22 cellular contexts compared by ENCODE assay signal in genomic region chr14:69891422-69891821, GRCh38. TPM values are rescaled to one million over a fixed set of nuclear protein-coding genes. Genes with fewer than 3 reads are reported as not detected.
"Had no signal": no experiment of that assay in that cellular context is flagged by ENCODE, and none has a peak within 500 bp of the region (broad histone marks: within the 10 kb centered on the region; RNA-seq: fewer than 3 reads in every experiment).

No MANE protein-coding gene starts in this region.

- H3K4me3 Mint-ChIP-seq: activated CD4-positive, alpha-beta T cell treated with anti-CD3 and anti-CD28 coated beads, Interleukin-2, amount 10 ng/mL, durations not matched to agents 7 days and 5 days; activated CD8-positive, alpha-beta T cell treated with anti-CD3 and anti-CD28 coated beads for 36 hours; activated naive CD8-positive, alpha-beta T cell treated with anti-CD3 and anti-CD28 coated beads, Interleukin-2, amount 50 U/mL, for 24 hours; activated T-helper 1 cell treated with anti-CD3 and anti-CD28 coated beads, Interleukin-12 subunit alpha, Interleukin-12 subunit beta, Interleukin-2, Interleukin-4 antibody, amounts not matched to agents 30 ng/mL and 10 ng/mL and 1 ng/mL, durations not matched to agents 14 hours and 24 hours and 36 hours; naive thymus-derived CD8-positive, alpha-beta T cell; stimulated activated naive CD8-positive, alpha-beta T cell treated with anti-CD3 and anti-CD28 coated beads, Interleukin-15, Interleukin-2, amounts not matched to agents 100 ng/mL and 50 ng/mL, for 24 hours had no signal

- H3K9me3 Mint-ChIP-seq: activated CD4-positive, alpha-beta T cell treated with anti-CD3 and anti-CD28 coated beads, Interleukin-2, amount 10 ng/mL, durations not matched to agents 7 days and 5 days; activated CD8-positive, alpha-beta T cell treated with anti-CD3 and anti-CD28 coated beads for 36 hours; activated naive CD8-positive, alpha-beta T cell treated with anti-CD3 and anti-CD28 coated beads, Interleukin-2, amount 50 U/mL, for 24 hours; activated T-helper 1 cell treated with anti-CD3 and anti-CD28 coated beads, Interleukin-12 subunit alpha, Interleukin-12 subunit beta, Interleukin-2, Interleukin-4 antibody, amounts not matched to agents 30 ng/mL and 10 ng/mL and 1 ng/mL, durations not matched to agents 14 hours and 24 hours and 36 hours; stimulated activated naive CD8-positive, alpha-beta T cell treated with anti-CD3 and anti-CD28 coated beads, Interleukin-15, Interleukin-2, amounts not matched to agents 100 ng/mL and 50 ng/mL, for 24 hours had no signal

- H3K36me3 ChIP-seq: cardiac muscle cell, heart right ventricle, lower lobe of right lung, neutrophil, ovary, prostate gland, right atrium auricular region had no signal

- H3K27ac Mint-ChIP-seq: activated CD4-positive, alpha-beta T cell treated with anti-CD3 and anti-CD28 coated beads, Interleukin-2, amount 10 ng/mL, durations not matched to agents 7 days and 5 days; activated CD8-positive, alpha-beta T cell treated with anti-CD3 and anti-CD28 coated beads for 36 hours; activated naive CD8-positive, alpha-beta T cell treated with anti-CD3 and anti-CD28 coated beads, Interleukin-2, amount 50 U/mL, for 24 hours; activated T-helper 1 cell treated with anti-CD3 and anti-CD28 coated beads, Interleukin-12 subunit alpha, Interleukin-12 subunit beta, Interleukin-2, Interleukin-4 antibody, amounts not matched to agents 30 ng/mL and 10 ng/mL and 1 ng/mL, durations not matched to agents 14 hours and 24 hours and 36 hours; naive thymus-derived CD8-positive, alpha-beta T cell; stimulated activated naive CD8-positive, alpha-beta T cell treated with anti-CD3 and anti-CD28 coated beads, Interleukin-15, Interleukin-2, amounts not matched to agents 100 ng/mL and 50 ng/mL, for 24 hours had no signal

- DNase-seq: activated CD4-positive, alpha-beta T cell treated with anti-CD3 and anti-CD28 coated beads, Interleukin-2, amount 10 ng/mL, durations not matched to agents 7 days and 5 days; activated CD4-positive, CD25-positive, alpha-beta regulatory T cell treated with anti-CD3 and anti-CD28 coated beads, Interleukin-2, amount 50 U/mL, for 72 hours; activated CD8-positive, alpha-beta T cell treated with anti-CD3 and anti-CD28 coated beads for 36 hours; activated gamma-delta T cell; activated naive CD4-positive, alpha-beta T cell treated with anti-CD3 and anti-CD28 coated beads, Interleukin-2, amount 50 U/mL, for 16 hours; activated naive CD8-positive, alpha-beta T cell treated with anti-CD3 and anti-CD28 coated beads, Interleukin-2, amount 50 U/mL, for 24 hours; body of pancreas; heart right ventricle; kidney; lower lobe of right lung; naive thymus-derived CD8-positive, alpha-beta T cell; ovary; stimulated activated CD4-positive, alpha-beta T cell treated with anti-CD3 and anti-CD28 coated beads, Interleukin-1b, Interleukin-23, amount 100 ng/mL, for 48 hours; T-helper 2 cell; tibial artery had no signal

- H3K9me3 ChIP-seq: body of pancreas, lower lobe of right lung, neutrophil, ovary, prostate gland, tibial artery had no signal

- H3K27ac ChIP-seq: body of pancreas, cardiac muscle cell, heart right ventricle, lower lobe of right lung, neutrophil, ovary, prostate gland, right atrium auricular region, tibial artery had no signal

- H3K4me1 ChIP-seq: heart right ventricle, lower lobe of right lung, prostate gland, right atrium auricular region had no signal

- H3K4me3 ChIP-seq: body of pancreas, cardiac muscle cell, heart right ventricle, lower lobe of right lung, ovary, prostate gland, right atrium auricular region, tibial artery had no signal

- H3K27me3 ChIP-seq: body of pancreas, cardiac muscle cell, ovary, right atrium auricular region, tibial artery had no signal

- H3K4me1 Mint-ChIP-seq: activated CD4-positive, alpha-beta T cell treated with anti-CD3 and anti-CD28 coated beads, Interleukin-2, amount 10 ng/mL, durations not matched to agents 7 days and 5 days; activated naive CD8-positive, alpha-beta T cell treated with anti-CD3 and anti-CD28 coated beads, Interleukin-2, amount 50 U/mL, for 24 hours had no signal

RNA-seq across cellular contexts. Expression of gene SMOC1, which starts 12.2 kb away (rescaled TPM):
- total RNA-seq: activated CD4-positive, alpha-beta T cell treated with anti-CD3 and anti-CD28 coated beads, Interleukin-2, amount 10 ng/mL, durations not matched to agents 7 days and 5 days; activated CD8-positive, alpha-beta T cell treated with anti-CD3 and anti-CD28 coated beads for 36 hours; activated T-helper 1 cell treated with anti-CD3 and anti-CD28 coated beads, Interleukin-12 subunit alpha, Interleukin-12 subunit beta, Interleukin-2, Interleukin-4 antibody, amounts not matched to agents 30 ng/mL and 10 ng/mL and 1 ng/mL, durations not matched to agents 14 hours and 24 hours and 36 hours; fibroblast of villous mesenchyme; naive thymus-derived CD8-positive, alpha-beta T cell had no signal
- polyA plus RNA-seq: naive thymus-derived CD8-positive, alpha-beta T cell had no signal
